Comparison of ENCODE assay signal across 1 cellular context in the genomic region with DNA sequence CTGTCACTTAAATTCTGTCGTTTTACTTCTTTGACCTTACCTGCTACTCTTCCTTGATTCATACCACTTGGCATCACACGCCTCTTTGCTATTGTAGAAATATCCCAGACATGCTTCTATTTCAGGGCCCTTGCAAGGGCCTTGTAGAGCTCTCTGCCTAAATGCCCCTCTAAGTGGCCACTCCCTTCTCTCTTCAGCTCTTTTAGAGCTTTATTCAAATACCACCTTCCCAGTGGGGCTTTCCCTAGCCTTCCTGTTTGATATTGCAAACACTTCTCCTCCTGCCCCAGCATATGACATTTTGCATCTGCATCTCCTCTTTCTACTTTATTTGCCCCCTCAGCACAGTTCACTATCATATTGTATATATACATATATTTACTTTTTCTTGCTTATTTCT.
TF ChIP-seq lines count a peak whose summit lies in the region.

No MANE protein-coding gene starts in this region.

TF ChIP-seq in GM23338, 12 proteins besides CTCF, POLR2A, EP300 and RAD21:
- no peak for TF ChIP-seq POLR2AphosphoS5 (IDR thresholded peaks at IDR 0.05; ENCODE audit: low read depth)
- no peak for TF ChIP-seq STAT1 (IDR thresholded peaks at IDR 0.05; ENCODE audit: unreplicated experiment)
- TF ChIP-seq EZH2phosphoT487 (IDR thresholded peaks at IDR 0.05; ENCODE audit: unreplicated experiment): no peak
- no peak for TF ChIP-seq ZNF462 (CRISPR knock-in tag; IDR thresholded peaks at IDR 0.05)
- TF ChIP-seq CREB1 (CRISPR knock-in tag; IDR thresholded peaks at IDR 0.05; ENCODE audit: low read depth): no peak
- TF ChIP-seq NANOG (IDR thresholded peaks at IDR 0.05; ENCODE audit: borderline replicate concordance): no peak
- TF ChIP-seq REST (IDR thresholded peaks at IDR 0.05; ENCODE audit: unreplicated experiment): no peak
- no peak for TF ChIP-seq EZH2 (IDR thresholded peaks at IDR 0.05; ENCODE audit: low read depth, unreplicated experiment)
- no peak for TF ChIP-seq ZNF114 (CRISPR knock-in tag; IDR thresholded peaks at IDR 0.05)
- no peak for TF ChIP-seq JUNB (IDR thresholded peaks at IDR 0.05; ENCODE audit: unreplicated experiment)
- no peak for TF ChIP-seq ZNF331 (CRISPR knock-in tag; IDR thresholded peaks at IDR 0.05; ENCODE audit: low read depth)
- TF ChIP-seq ETS1 (IDR thresholded peaks at IDR 0.05): no peak
